11 cellular contexts compared by ENCODE assay signal in the genomic region with DNA sequence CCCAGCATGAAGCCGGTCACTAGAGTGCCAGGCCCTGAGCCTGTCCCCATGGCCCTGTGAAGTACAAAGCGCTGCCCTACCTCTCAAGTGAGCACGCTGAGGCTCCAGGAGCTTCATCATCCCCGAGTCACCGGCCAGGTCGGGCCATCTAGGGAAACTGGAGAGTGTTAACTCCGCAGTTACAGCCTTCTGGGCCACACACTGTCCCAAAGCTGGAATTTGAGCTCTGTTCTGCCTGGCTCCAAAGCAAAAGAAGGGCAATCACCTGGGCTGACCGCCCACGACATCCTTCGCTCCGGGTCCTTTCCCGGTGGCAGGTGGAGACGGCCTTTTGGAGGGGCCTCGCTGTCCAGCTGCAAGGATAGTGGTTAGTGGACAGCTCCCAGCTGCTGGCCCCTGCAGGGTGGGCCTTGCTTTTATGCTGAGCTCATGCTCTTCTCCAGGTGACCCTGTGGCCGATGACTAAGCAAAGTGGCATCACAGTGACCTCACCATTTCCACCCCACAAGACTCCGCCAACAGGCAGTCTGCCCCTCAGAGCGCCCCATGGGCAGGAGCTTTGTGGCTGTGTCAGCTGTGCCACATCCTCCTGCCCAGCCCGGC. TPM values are rescaled to one million over a fixed set of nuclear protein-coding genes. Genes with fewer than 3 reads are reported as not detected.
DNase-seq lines count a peak whose midpoint lies in the region; ATAC-seq and TF ChIP-seq lines count a peak whose summit lies in the region.
"Had no signal": no experiment of that assay in that cellular context is flagged by ENCODE, and none has a peak within 500 bp of the region (broad histone marks: within the 10 kb centered on the region; RNA-seq: fewer than 3 reads in every experiment).

No MANE protein-coding gene starts in this region.

- H3K4me1 ChIP-seq in left lung = no peaks in the 10 kb centered on the region

- H3K9me3 Mint-ChIP-seq in activated CD4-positive, alpha-beta memory T cell treated with anti-CD3 and anti-CD28 coated beads for 36 hours = no peaks in the 10 kb centered on the region
- H3K9me3 Mint-ChIP-seq: T-helper 2 cell treated with Interferon-gamma antibody and Interleukin-4, amounts not matched to agents 5 μg/mL and 100 μg/mL, for 36 hours had no signal

- no peak for TF ChIP-seq CTCF in 22Rv1 (IDR thresholded peaks at IDR 0.05)
- no peak for TF ChIP-seq CTCF in left lung (IDR thresholded peaks at IDR 0.05)

- peak; percentile 38 for ATAC-seq in left lung

- H3K27ac ChIP-seq in 22Rv1 = peak overlapping the region; percentile 59
- H3K27ac ChIP-seq in left lung = no peak overlapping the region

- H3K27me3 ChIP-seq in left lung = peaks cover 0 to 27% of the 10 kb centered on the region in 2 donors

- CTCF ChIA-PET in activated CD4-positive, alpha-beta memory T cell treated with anti-CD3 and anti-CD28 coated beads for 36 hours (lab: Charles Lee) = interaction anchor here (2.6 kb wide), 1 partner anchor 35 kb away, joined by 11 read pairs; no protein-coding TSS in a partner anchor

- intact Hi-C loops in activated CD4-positive, alpha-beta memory T cell treated with anti-CD3 and anti-CD28 coated beads for 36 hours (cut with micrococcal nuclease) = no loop called here
- intact Hi-C loops in left lung (cut with DNase I) = no loop called here
- intact Hi-C loops in posterior vena cava (cut with DNase I) = no loop called here

- in situ Hi-C loops in KBM-7 (cut with MboI; ENCODE audit: low pct_unique_long_range_greater_than_20kb, low sequenced_read_pairs) = loop anchor here (10.0 kb wide), 1 partner anchor 60 kb away; no protein-coding TSS in a partner anchor

- H3K27me3 Mint-ChIP-seq in activated CD4-positive, alpha-beta memory T cell treated with anti-CD3 and anti-CD28 coated beads for 36 hours = peaks cover 3% of the 10 kb centered on the region
- H3K27me3 Mint-ChIP-seq: activated naive CD8-positive, alpha-beta T cell had no signal

- no peak overlapping the region for H3K4me3 Mint-ChIP-seq in activated CD4-positive, alpha-beta memory T cell treated with anti-CD3 and anti-CD28 coated beads for 36 hours
- H3K4me3 Mint-ChIP-seq: activated naive CD8-positive, alpha-beta T cell; T-helper 2 cell treated with Interferon-gamma antibody and Interleukin-4, amounts not matched to agents 5 μg/mL and 100 μg/mL, for 36 hours had no signal

- DNase-seq in H4 (ENCODE audit: low spot score) = peak; percentile 85
- peak; percentile 47 for DNase-seq in activated CD4-positive, alpha-beta memory T cell treated with anti-CD3 and anti-CD28 coated beads for 36 hours
- DNase-seq in left lung = no peak
- no peak for DNase-seq in posterior vena cava (ENCODE audit: low spot score)
- DNase-seq in KBM-7 = no peak
- DNase-seq in SHP77 (lab: John Stamatoyannopoulos, UW) = no peak
- DNase-seq in NCI-H1436 (lab: John Stamatoyannopoulos, UW) = no peak
- DNase-seq: MV-4-11 had no signal

- POLR2A ChIA-PET in activated CD4-positive, alpha-beta memory T cell treated with anti-CD3 and anti-CD28 coated beads for 36 hours (lab: Charles Lee) = no interaction called here

- no peak overlapping the region for H3K27ac Mint-ChIP-seq in activated CD4-positive, alpha-beta memory T cell treated with anti-CD3 and anti-CD28 coated beads for 36 hours

- no peaks in the 10 kb centered on the region for H3K4me1 Mint-ChIP-seq in activated CD4-positive, alpha-beta memory T cell treated with anti-CD3 and anti-CD28 coated beads for 36 hours (ENCODE audit: low read depth)

- H3K36me3 ChIP-seq in left lung = no peaks in the 10 kb centered on the region

- no peaks in the 10 kb centered on the region for H3K36me3 Mint-ChIP-seq in activated CD4-positive, alpha-beta memory T cell treated with anti-CD3 and anti-CD28 coated beads for 36 hours
- H3K36me3 Mint-ChIP-seq: activated naive CD8-positive, alpha-beta T cell had no signal

- H3K9me3 ChIP-seq in left lung = no peaks in the 10 kb centered on the region

- no peak overlapping the region for H3K4me3 ChIP-seq in left lung

RNA-seq across cellular contexts. Expression of a gene that starts 3.5 kb away (rescaled TPM):
- total RNA-seq in H4 (2014; rRNA removed; shearing (Covaris generic)) = not detected in 2 replicates
- under 1 TPM; 0.15 to 0.24 TPM for total RNA-seq in activated CD4-positive, alpha-beta memory T cell treated with anti-CD3 and anti-CD28 coated beads for 36 hours
- 10 to 100 TPM in 1 of 2 donors, 1 to 10 TPM in 1; 2.9 to 12.8 TPM for total RNA-seq in left lung
- not detected for total RNA-seq in posterior vena cava

Comparison
In these comparisons a context has a peak if more than half of its experiments do, and no peak if none do; other contexts are left out.
1. DNase-seq: peak in H4 (single experiment) and activated CD4-positive, alpha-beta memory T cell treated with anti-CD3 and anti-CD28 coated beads for 36 hours (single experiment); none in left lung (0 of 2), posterior vena cava (single experiment), KBM-7 (single experiment), SHP77 (0 of 2) and NCI-H1436 (single experiment).